ENCODE assay signal across 25 cellular contexts in genomic region chr9:72480931-72481330, GRCh38. TPM values are rescaled to one million over a fixed set of nuclear protein-coding genes. Genes with fewer than 3 reads are reported as not detected.
DNase-seq lines count a peak whose midpoint lies in the region; ATAC-seq, FAIRE-seq and TF ChIP-seq lines count a peak whose summit lies in the region.
"Had no signal": no experiment of that assay in that cellular context is flagged by ENCODE, and none has a peak within 500 bp of the region (broad histone marks: within the 10 kb centered on the region; RNA-seq: fewer than 3 reads in every experiment).

No MANE protein-coding gene starts in this region.

- peaks cover 38% of the 10 kb centered on the region for H3K4me1 ChIP-seq in astrocyte (ENCODE audit: insufficient read depth, low read length)

- H3K4me1 Mint-ChIP-seq in astrocyte (ENCODE audit: low read depth, unreplicated experiment) = peaks cover 49% of the 10 kb centered on the region
- H3K4me1 Mint-ChIP-seq in osteocyte (ENCODE audit: unreplicated experiment) = peaks cover 39% of the 10 kb centered on the region

- no peak overlapping the region for H2AFZ ChIP-seq in astrocyte (ENCODE audit: low read depth, low read length)

- no peak overlapping the region for H3K9ac ChIP-seq in astrocyte (ENCODE audit: low read length)

- H3K27ac Mint-ChIP-seq in astrocyte (ENCODE audit: unreplicated experiment) (no peak overlapping the region), osteocyte (ENCODE audit: unreplicated experiment) (peak overlapping the region; percentile 50)
- H3K27ac Mint-ChIP-seq: activated naive CD4-positive, alpha-beta T cell treated with anti-CD3 and anti-CD28 coated beads, Interleukin-2, amount 50 U/mL, for 72 hours had no signal

- H3K27ac ChIP-seq in astrocyte (ENCODE audit: low read depth, low read length) (no peak overlapping the region), caudate nucleus (ENCODE audit: low read depth, low read length) (no peak overlapping the region)
- H3K27ac ChIP-seq: dorsolateral prefrontal cortex, HL-60 had no signal

- no peak for FAIRE-seq in astrocyte (lab: Jason Lieb, UNC)
- FAIRE-seq: D721Med, G401.6, GM19239, H1 had no signal

- peak; percentile 17 for DNase-seq in HFF-Myc (ENCODE audit: extremely low read depth, low read depth)
- peak; percentile 67 for DNase-seq in astrocyte (ENCODE audit: low read depth)
- peak; percentile 47 for DNase-seq in fibroblast of the aortic adventitia (ENCODE audit: low read depth)
- no peak for DNase-seq in osteocyte (ENCODE audit: extremely low spot score, unreplicated experiment)
- no peak for DNase-seq in NCI-H2107 treated with DMSO at 0.1 percent for 48 hours (lab: John Stamatoyannopoulos, UW; ENCODE audit: unreplicated experiment)
- no peak for DNase-seq in caudate nucleus (lab: John Stamatoyannopoulos, UW)
- no peak for DNase-seq in SW480 (ENCODE audit: low spot score)
- DNase-seq: activated CD4-positive, alpha-beta T cell treated with anti-CD3 and anti-CD28 coated beads for 1 hour; activated CD8-positive, alpha-beta memory T cell treated with anti-CD3 and anti-CD28 coated beads for 24 hours; activated T-cell treated with anti-CD3 and anti-CD28 coated beads, Interleukin-2, amount 50 U/mL, for 48 hours; dorsolateral prefrontal cortex; midbrain; NCI-H187 treated with DMSO at 0.1 percent for 48 hours; stimulated activated CD4-positive, alpha-beta T cell treated with anti-CD3 and anti-CD28 coated beads, Interleukin-4, amount 100 ng/mL, for 4 hours; T1000 had no signal

- H3K9me3 Mint-ChIP-seq in astrocyte (ENCODE audit: unreplicated experiment) = peaks cover 8% of the 10 kb centered on the region
- H3K9me3 Mint-ChIP-seq in osteocyte (ENCODE audit: unreplicated experiment) = no peaks in the 10 kb centered on the region
- H3K9me3 Mint-ChIP-seq: activated naive CD4-positive, alpha-beta T cell treated with anti-CD3 and anti-CD28 coated beads, Interleukin-2, amount 50 U/mL, for 72 hours had no signal

- no peaks in the 10 kb centered on the region for H3K27me3 ChIP-seq in astrocyte (ENCODE audit: insufficient read depth, low read length)
- H3K27me3 ChIP-seq: dorsolateral prefrontal cortex had no signal

- peak overlapping the region; percentile 21 for H3K4me2 ChIP-seq in astrocyte (ENCODE audit: low read length)

- no peak for TF ChIP-seq CTCF in HFF-Myc (IDR thresholded peaks at IDR 0.05; ENCODE audit: low read depth, low read length, missing control alignments)
- TF ChIP-seq CTCF in astrocyte (IDR thresholded peaks at IDR 0.05; ENCODE audit: insufficient read depth, low read depth, low read length) = no peak
- no peak for TF ChIP-seq CTCF in fibroblast of the aortic adventitia (IDR thresholded peaks at IDR 0.05; ENCODE audit: insufficient read depth, low read length)
- no peak for TF ChIP-seq CTCF in osteocyte (IDR thresholded peaks at IDR 0.05)

- no peak overlapping the region for H3K4me3 ChIP-seq in HFF-Myc (replicated peaks; ENCODE audit: low read depth, low read length)
- no peak overlapping the region for H3K4me3 ChIP-seq in astrocyte (ENCODE audit: insufficient read depth, low read depth, low read length)
- H3K4me3 ChIP-seq in fibroblast of the aortic adventitia (ENCODE audit: low read depth, low read length) = no peak overlapping the region
- H3K4me3 ChIP-seq: dorsolateral prefrontal cortex had no signal

- no peaks in the 10 kb centered on the region for H4K20me1 ChIP-seq in astrocyte (ENCODE audit: insufficient read depth, low read length)

- no peaks in the 10 kb centered on the region for H3K36me3 ChIP-seq in astrocyte (ENCODE audit: insufficient read depth, low read length)

- H3K4me3 Mint-ChIP-seq in astrocyte (ENCODE audit: unreplicated experiment) (peak overlapping the region; percentile 43), osteocyte (ENCODE audit: unreplicated experiment) (no peak overlapping the region)

- ATAC-seq in HG02759 (IDR thresholded peaks at IDR 0.05; ENCODE audit: unreplicated experiment) = no peak
- ATAC-seq: activated naive CD4-positive, alpha-beta T cell treated with anti-CD3 and anti-CD28 coated beads, Interleukin-2, amount 50 U/mL, for 72 hours; esophagus mucosa; left lobe of liver had no signal

- H3K79me2 ChIP-seq in astrocyte (ENCODE audit: insufficient read depth, low read length) = no peaks in the 10 kb centered on the region

- H3K36me3 Mint-ChIP-seq in astrocyte (ENCODE audit: low read depth, unreplicated experiment) (no peaks in the 10 kb centered on the region), osteocyte (ENCODE audit: unreplicated experiment) (no peaks in the 10 kb centered on the region)
- H3K36me3 Mint-ChIP-seq: activated naive CD4-positive, alpha-beta T cell treated with anti-CD3 and anti-CD28 coated beads, Interleukin-2, amount 50 U/mL, for 72 hours had no signal

- H3K27me3 Mint-ChIP-seq in astrocyte (ENCODE audit: low read depth, unreplicated experiment) (no peaks in the 10 kb centered on the region), osteocyte (ENCODE audit: unreplicated experiment) (no peaks in the 10 kb centered on the region)

- no peaks in the 10 kb centered on the region for H3K9me3 ChIP-seq in astrocyte (ENCODE audit: insufficient read depth, low read depth, low read length)

RNA-seq across cellular contexts. Expression of gene TMC1, which starts 40.5 kb away (rescaled TPM):
- total RNA-seq in astrocyte (0.10 TPM in 1 of 2 replicates, not detected in the other), fibroblast of the aortic adventitia (ENCODE audit: low replicate concordance) (0.36 and 0.49 TPM in 2 replicates), osteocyte (not detected in 2 replicates)
- total RNA-seq: activated naive CD4-positive, alpha-beta T cell treated with anti-CD3 and anti-CD28 coated beads, Interleukin-2, amount 50 U/mL, for 72 hours; RPMI7951 had no signal

Comparison
In these comparisons a context has a peak if more than half of its experiments do, and no peak if none do; other contexts are left out.
1. DNase-seq: peak in HFF-Myc (single experiment), astrocyte (single experiment) and fibroblast of the aortic adventitia (single experiment); none in osteocyte (single experiment), NCI-H2107 treated with DMSO at 0.1 percent for 48 hours (single experiment), caudate nucleus (0 of 61) and SW480 (single experiment).